In the genomic region with DNA sequence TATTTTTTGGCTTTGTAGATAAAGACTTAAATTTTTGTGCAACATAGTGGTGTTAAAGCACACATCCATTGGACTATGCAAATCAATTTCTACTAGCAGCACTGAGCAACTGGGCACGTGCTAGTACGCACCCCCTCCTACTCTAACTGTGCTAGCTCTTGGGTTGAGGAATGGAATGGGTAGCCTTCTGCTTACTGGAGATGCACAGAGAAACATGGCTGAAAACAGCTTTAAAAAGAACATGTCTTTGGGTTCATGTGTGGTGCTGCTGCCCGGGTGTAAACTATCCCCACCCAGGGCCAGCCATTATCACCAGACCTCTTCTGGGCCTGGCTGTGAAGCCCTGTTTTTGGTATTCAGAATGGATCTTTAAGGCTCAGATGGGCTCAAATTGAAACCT, we compare ENCODE assay signal across 1 cellular context.
TF ChIP-seq lines count a peak whose summit lies in the region.

No MANE protein-coding gene starts in this region.

TF ChIP-seq in GM23338, 12 proteins besides CTCF, POLR2A, EP300 and RAD21 (continued from another document):
- no peak for TF ChIP-seq ZNF462 (CRISPR knock-in tag; IDR thresholded peaks at IDR 0.05)
- TF ChIP-seq REST (IDR thresholded peaks at IDR 0.05; ENCODE audit: unreplicated experiment), result no peak
- no peak for TF ChIP-seq STAT1 (IDR thresholded peaks at IDR 0.05; ENCODE audit: unreplicated experiment)
- TF ChIP-seq EZH2phosphoT487 (IDR thresholded peaks at IDR 0.05; ENCODE audit: unreplicated experiment), result no peak
- no peak for TF ChIP-seq ETS1 (IDR thresholded peaks at IDR 0.05)
- no peak for TF ChIP-seq NANOG (IDR thresholded peaks at IDR 0.05; ENCODE audit: borderline replicate concordance)
